ENCODE assay signal across 28 cellular contexts in genomic region chr1:19381261-19381660, GRCh38.
"Had no signal": no experiment of that assay in that cellular context is flagged by ENCODE, and none has a peak within 500 bp of the region (broad histone marks: within the 10 kb centered on the region; RNA-seq: fewer than 3 reads in every experiment).

No MANE protein-coding gene starts in this region.

- H3K9me3 Mint-ChIP-seq: activated CD4-positive, alpha-beta memory T cell treated with anti-CD3 and anti-CD28 coated beads for 36 hours; activated T-cell treated with anti-CD3 and anti-CD28 coated beads, Interleukin-2, amount 50 U/mL, for 4 hours; activated T-helper 17 cell treated with anti-CD3 and anti-CD28 coated beads, Interleukin-2, amount 50 U/mL, for 72 hours; central memory CD8-positive, alpha-beta T cell; naive B cell; nephron progenitor cell; stimulated activated effector memory CD8-positive, alpha-beta T cell treated with anti-CD3 and anti-CD28 coated beads, Interleukin-12 subunit alpha, Interleukin-12 subunit beta, amount 100 ng/mL, for 72 hours; T-helper 1 cell treated with Interleukin-12 subunit alpha and Interleukin-12 subunit beta and Interleukin-4 antibody, amounts not matched to agents 30 μg/mL and 1 μg/mL, for 36 hours had no signal

- H3K9me3 ChIP-seq: breast epithelium, esophagus muscularis mucosa, left lung, neutrophil, sigmoid colon, stomach, tibial nerve had no signal

- H3K27me3 Mint-ChIP-seq: activated CD4-positive, alpha-beta memory T cell treated with anti-CD3 and anti-CD28 coated beads for 36 hours; activated T-helper 17 cell treated with anti-CD3 and anti-CD28 coated beads, Interleukin-2, amount 50 U/mL, for 72 hours; central memory CD8-positive, alpha-beta T cell; naive B cell had no signal

- H3K27ac ChIP-seq: breast epithelium, foreskin keratinocyte, left lung, neutrophil, parathyroid adenoma, tibial nerve, VCaP had no signal

- DNase-seq: activated CD4-positive, alpha-beta memory T cell treated with anti-CD3 and anti-CD28 coated beads for 36 hours; activated CD4-positive, alpha-beta T cell treated with anti-CD3 and anti-CD28 coated beads for 48 hours; activated CD8-positive, alpha-beta memory T cell treated with anti-CD3 and anti-CD28 coated beads, Interleukin-2, amount 50 U/mL, for 4 hours; activated gamma-delta T cell treated with Interleukin-2 at 50 U/mL for 16 hours; activated naive CD4-positive, alpha-beta T cell treated with anti-CD3 and anti-CD28 coated beads, Interleukin-2, amount 50 U/mL, for 16 hours; activated T-cell treated with anti-CD3 and anti-CD28 coated beads, Interleukin-2, amount 50 U/mL, for 4 hours; dermis blood vessel endothelial cell; effector CD4-positive, alpha-beta T cell; foreskin keratinocyte; left lung; naive B cell; nephron progenitor cell; sigmoid colon; small intestine; stimulated activated CD4-positive, alpha-beta T cell treated with anti-CD3 and anti-CD28 coated beads, Interleukin-4, amount 100 ng/mL, for 24 hours; stomach; SW 1271; T-helper 9 cell had no signal

- H3K27me3 ChIP-seq: breast epithelium, esophagus muscularis mucosa, foreskin keratinocyte, left lung, neutrophil, sigmoid colon, stomach, tibial nerve had no signal

- H3K4me1 ChIP-seq: foreskin keratinocyte, parathyroid adenoma had no signal

- H3K36me3 ChIP-seq: breast epithelium had no signal

- H3K4me3 ChIP-seq: breast epithelium, esophagus muscularis mucosa, left lung, sigmoid colon, stomach, tibial nerve had no signal

- H3K4me3 Mint-ChIP-seq: activated CD4-positive, alpha-beta memory T cell treated with anti-CD3 and anti-CD28 coated beads for 36 hours; activated T-cell treated with anti-CD3 and anti-CD28 coated beads, Interleukin-2, amount 50 U/mL, for 4 hours; activated T-helper 17 cell treated with anti-CD3 and anti-CD28 coated beads, Interleukin-2, amount 50 U/mL, for 72 hours; central memory CD8-positive, alpha-beta T cell; naive B cell; nephron progenitor cell; stimulated activated effector memory CD8-positive, alpha-beta T cell treated with anti-CD3 and anti-CD28 coated beads, Interleukin-12 subunit alpha, Interleukin-12 subunit beta, amount 100 ng/mL, for 72 hours; T-helper 1 cell treated with Interleukin-12 subunit alpha and Interleukin-12 subunit beta and Interleukin-4 antibody, amounts not matched to agents 30 μg/mL and 1 μg/mL, for 36 hours had no signal

- ATAC-seq: activated T-cell treated with anti-CD3 and anti-CD28 coated beads, Interleukin-2, amount 50 U/mL, for 4 hours; activated T-helper 17 cell treated with anti-CD3 and anti-CD28 coated beads, Interleukin-2, amount 50 U/mL, for 72 hours; foreskin keratinocyte; left lung; stimulated activated effector memory CD8-positive, alpha-beta T cell treated with anti-CD3 and anti-CD28 coated beads, Interleukin-12 subunit alpha, Interleukin-12 subunit beta, amount 100 ng/mL, for 72 hours had no signal

- H3K27ac Mint-ChIP-seq: T-helper 1 cell treated with Interleukin-12 subunit alpha and Interleukin-12 subunit beta and Interleukin-4 antibody, amounts not matched to agents 30 μg/mL and 1 μg/mL, for 36 hours had no signal
